4 cellular contexts compared by ENCODE assay signal in genomic region chr1:91279-91678, GRCh38. TPM values are rescaled to one million over a fixed set of nuclear protein-coding genes. Genes with fewer than 3 reads are reported as not detected.
"Had no signal": no experiment of that assay in that cellular context is flagged by ENCODE, and none has a peak within 500 bp of the region (broad histone marks: within the 10 kb centered on the region; RNA-seq: fewer than 3 reads in every experiment).

No MANE protein-coding gene starts in this region.

RNA-seq across cellular contexts. Expression of gene OR4F5, which starts 26.1 kb away (rescaled TPM):
- total RNA-seq: HT-29, SK-MEL-5, T-cell had no signal
- polyA plus RNA-seq: SK-N-SH had no signal
